Comparison of ENCODE assay signal across 10 cellular contexts in genomic region chr10:99233680-99234018, GRCh38. TPM values are rescaled to one million over a fixed set of nuclear protein-coding genes. Genes with fewer than 3 reads are reported as not detected.
DNase-seq lines count a peak whose midpoint lies in the region; ATAC-seq, FAIRE-seq and TF ChIP-seq lines count a peak whose summit lies in the region.
"Had no signal": no experiment of that assay in that cellular context is flagged by ENCODE, and none has a peak within 500 bp of the region (broad histone marks: within the 10 kb centered on the region; RNA-seq: fewer than 3 reads in every experiment).

No MANE protein-coding gene starts in this region.

- H3K4me1 ChIP-seq in breast epithelium (peaks cover 0 to 11% of the 10 kb centered on the region in 2 donors), K562 (replicated peaks in 1 of 2; ENCODE audit: control insufficient read depth in 2 of 2, insufficient read depth in 2 of 2, low read length in 2 of 2) (peaks cover 0 to 12% of the 10 kb centered on the region in 2 experiments; a peak in 2 of 5 replicates), urinary bladder (ENCODE audit: insufficient read depth) (no peaks in the 10 kb centered on the region)

- H3K79me2 ChIP-seq in K562 (ENCODE audit: control insufficient read depth, insufficient read depth, low read length), result no peaks in the 10 kb centered on the region

- TF ChIP-seq CTCF in breast epithelium (IDR thresholded peaks at IDR 0.05) (no peak), MCF 10A (IDR thresholded peaks at IDR 0.05; ENCODE audit: unreplicated experiment) (no peak), K562 (IDR thresholded peaks at IDR 0.05 in 2 of 3, conservative IDR thresholded peaks at IDR 0.05 in 1 of 3; ENCODE audit: insufficient read depth in 2 of 3, low read depth in 1 of 3, low read length in 3 of 3) (no peak)

- no peaks in the 10 kb centered on the region for H3K9me3 Mint-ChIP-seq in MCF 10A (ENCODE audit: unreplicated experiment)
- peaks cover 3% of the 10 kb centered on the region for H3K9me3 Mint-ChIP-seq in memory B cell

- H3K9ac ChIP-seq in K562 (ENCODE audit: insufficient read depth in 1 of 2, low read depth in 2 of 2, low read length in 2 of 2), result no peak overlapping the region

- DNase-seq in breast epithelium (ENCODE audit: low spot score in 2 of 2), result no peak
- no peak for DNase-seq in MCF 10A (ENCODE audit: unreplicated experiment)
- DNase-seq in K562 (ENCODE audit: extremely low read depth in 1 of 4, low spot score in 3 of 4), result no peak
- no peak for DNase-seq in memory B cell (ENCODE audit: low spot score in 2 of 2)
- no peak for DNase-seq in activated gamma-delta T cell treated with Interleukin-2 at 50 U/mL for 16 hours
- DNase-seq: SHP77 treated with DMSO at 0.1 percent for 48 hours had no signal

- no peaks in the 10 kb centered on the region for H4K20me1 ChIP-seq in K562 (replicated peaks; ENCODE audit: control insufficient read depth, insufficient read depth, low read length)

- intact Hi-C loops in breast epithelium (cut with DNase I; ENCODE audit: low total_unique reads), result no loop called here
- intact Hi-C loops in MCF 10A (cut with micrococcal nuclease), result no loop called here
- intact Hi-C loops in K562 (cut with micrococcal nuclease), result no loop called here

- H3K36me3 ChIP-seq in breast epithelium (no peaks in the 10 kb centered on the region), K562 (ENCODE audit: control insufficient read depth, insufficient read depth, low read length) (no peaks in the 10 kb centered on the region), urinary bladder (ENCODE audit: insufficient read depth) (no peaks in the 10 kb centered on the region)

- BruUV-seq in MCF 10A (replicated peaks; lab: Mats Ljungman, UMichigan), result no TSS peak
- BruUV-seq in K562 (replicated peaks; lab: Mats Ljungman, UMichigan), result no TSS peak

- POLR2A ChIA-PET in MCF 10A (lab: Yijun Ruan, JAX) (no interaction called here), K562 (lab: Yijun Ruan, JAX) (no interaction called here)

- in situ Hi-C loops in K562 (cut with MboI), result no loop called here

- no peak for FAIRE-seq in K562 (lab: Jason Lieb, UNC)
- FAIRE-seq: frontal cortex had no signal

- H2AFZ ChIP-seq in K562 (ENCODE audit: low read depth, low read length), result 0 out of 2 replicates have a peak overlapping the region, but pooled peaks have one; percentile 45

- no peak for TF ChIP-seq RAD21 in K562 (CRISPR knock-in tag; conservative IDR thresholded peaks at IDR 0.05 in 1 of 2, IDR thresholded peaks at IDR 0.05 in 1 of 2)

- H3K4me3 Mint-ChIP-seq in MCF 10A (ENCODE audit: unreplicated experiment), result no peak overlapping the region
- peak overlapping the region; percentile 62 for H3K4me3 Mint-ChIP-seq in memory B cell

- H3K27ac Mint-ChIP-seq in MCF 10A (ENCODE audit: low read depth, unreplicated experiment) (no peak overlapping the region), memory B cell (no peak overlapping the region)

- WGBS in K562 (ENCODE audit: insufficient coverage, low coverage, missing lambda C conversion rate), result 56% methylated on average over 7 of the region's 17 CpGs
- WGBS in urinary bladder, result 7% methylated on average over 17 of the region's 17 CpGs

- ATAC-seq in K562 (no peak), memory B cell (ENCODE audit: low read depth) (no peak), HG03139 (IDR thresholded peaks at IDR 0.05; ENCODE audit: unreplicated experiment) (no peak), GM19463 (IDR thresholded peaks at IDR 0.05; ENCODE audit: unreplicated experiment) (no peak)

- H3K4me3 ChIP-seq in breast epithelium, result peak overlapping the region; percentile 48 to 80 (median 52)
- H3K4me3 ChIP-seq in K562, result no peak overlapping the region
- peak overlapping the region; percentile 36 for H3K4me3 ChIP-seq in urinary bladder (ENCODE audit: low read depth, low read length)

- CTCF ChIA-PET in MCF 10A (lab: Yijun Ruan, JAX), result interaction anchor here (0.9 to 1.3 kb wide), 4 partner anchors 13 to 1319 kb away, joined by 3 to 14 read pairs (median 4); no protein-coding TSS in a partner anchor
- CTCF ChIA-PET in K562 (lab: Yijun Ruan, JAX; ENCODE audit: low intra/inter-chr PET ratio), result no interaction called here

- H3K4me2 ChIP-seq in K562 (ENCODE audit: insufficient read depth, low read length), result no peak overlapping the region

- H3K9me3 ChIP-seq in breast epithelium (no peaks in the 10 kb centered on the region), K562 (replicated peaks; ENCODE audit: control insufficient read depth, insufficient read depth, low read depth, low read length) (no peaks in the 10 kb centered on the region)

- H3K36me3 Mint-ChIP-seq in MCF 10A (ENCODE audit: insufficient read depth, unreplicated experiment), result no peaks in the 10 kb centered on the region
- peaks cover 3% of the 10 kb centered on the region for H3K36me3 Mint-ChIP-seq in memory B cell

- H3K27me3 Mint-ChIP-seq in MCF 10A (ENCODE audit: insufficient read depth, unreplicated experiment) (peaks cover 86% of the 10 kb centered on the region), memory B cell (peaks cover 24% of the 10 kb centered on the region)

- no peak for TF ChIP-seq EP300 in K562 (IDR thresholded peaks at IDR 0.05; ENCODE audit: low read length)

- H3K27me3 ChIP-seq in breast epithelium (peaks cover 3 to 69% of the 10 kb centered on the region in 2 donors), K562 (ENCODE audit: control insufficient read depth in 2 of 2, insufficient read depth in 2 of 2, low read length in 2 of 2) (peaks cover 14 to 45% of the 10 kb centered on the region in 2 experiments; a peak in 3 of 5 replicates)

- H3K27ac ChIP-seq in breast epithelium (peak overlapping the region; percentile 33 to 90), K562 (ENCODE audit: extremely low read depth, low read depth, low read length) (no peak overlapping the region), urinary bladder (ENCODE audit: low read depth) (no peak overlapping the region)

- TF ChIP-seq POLR2A in breast epithelium (IDR thresholded peaks at IDR 0.05) (no peak), K562 (conservative IDR thresholded peaks at IDR 0.05) (no peak)

- peaks cover 6% of the 10 kb centered on the region for H3K4me1 Mint-ChIP-seq in MCF 10A (ENCODE audit: insufficient read depth, unreplicated experiment)
- peaks cover 10% of the 10 kb centered on the region for H3K4me1 Mint-ChIP-seq in memory B cell

- H3K9me1 ChIP-seq in K562 (ENCODE audit: control insufficient read depth, insufficient read depth, low read length), result no peaks in the 10 kb centered on the region

TF ChIP-seq in K562, 482 proteins besides CTCF, POLR2A, EP300 and RAD21 (continues in another document):
- no peak for TF ChIP-seq DMBX1 (CRISPR knock-in tag; IDR thresholded peaks at IDR 0.05; ENCODE audit: borderline replicate concordance)
- no peak for TF ChIP-seq BACH1 (tag; IDR thresholded peaks at IDR 0.05)
- TF ChIP-seq TBP (optimal IDR thresholded peaks at IDR 0.05; ENCODE audit: low read depth, low read length), result no peak
- TF ChIP-seq PHF20 (IDR thresholded peaks at IDR 0.05; ENCODE audit: partially characterized antibody), result no peak
- TF ChIP-seq TFE3 (CRISPR knock-in tag; IDR thresholded peaks at IDR 0.05), result no peak

RNA-seq across cellular contexts. Expression of gene HPSE2, which starts 2.0 kb away (rescaled TPM):
- total RNA-seq in breast epithelium (1 to 10 TPM; 2.7 to 8.0 (median 5.9) TPM), MCF 10A (2022) (not detected in 2 replicates), K562 (2014; rRNA removed) (0.04 TPM in 1 of 2 replicates, not detected in the other), K562 (2014; rRNA removed; fragmentation: Illumina TruSeq; extraction: Trizol) (0.03 and 0.04 TPM in 2 replicates), K562 (2015; rRNA removed; fragmentation: Illumina TruSeq; extraction: Trizol) (0.07 and 0.08 TPM in 2 replicates), K562 (2021) (0.16 TPM in 1 of 2 replicates, not detected in the other), urinary bladder (48.1 TPM)
- 0.19 TPM in 1 of 2 replicates, not detected in the other for total RNA-seq in K562 (2011; cell fraction: chromatin; rRNA removed; ENCODE audit: low replicate concordance)
- total RNA-seq in K562 (2011; cell fraction: nucleolus; rRNA removed), result not detected in 2 replicates
- 0.15 TPM in 1 of 2 replicates, not detected in the other for total RNA-seq in K562 (2011; cell fraction: nucleoplasm; rRNA removed)
- polyA plus RNA-seq in K562 (2011; rRNA removed) (0.04 and 0.10 TPM in 2 replicates), K562 (2014; fragmentation: Illumina TruSeq; extraction: Trizol) (0.04 TPM in 2 replicates), K562 (2014; fragmentation: Nextera tagmentation; extraction: Ambion mirVana) (under 1 TPM; 0.03 to 0.04 TPM), K562 (2014; rRNA removed) (0.03 TPM in 1 of 2 replicates, not detected in the other), urinary bladder (46.3 TPM)
- 0.07 TPM in 1 of 2 replicates, not detected in the other for polyA plus RNA-seq in K562 (2011; cell fraction: cytosol; rRNA removed)
- 0.07 and 0.10 TPM in 2 replicates for polyA plus RNA-seq in K562 (2011; cell fraction: nucleus; rRNA removed)
- 0.10 TPM in 1 of 2 replicates, not detected in the other for polyA plus RNA-seq in K562 (2012)
- polyA minus RNA-seq in K562 (2011; rRNA and poly(A)+ RNA removed), result 0.03 and 0.07 TPM in 2 replicates
- not detected in 2 replicates for polyA minus RNA-seq in K562 (2011; cell fraction: cytosol; rRNA and poly(A)+ RNA removed)
- polyA minus RNA-seq in K562 (2011; cell fraction: nucleus; rRNA and poly(A)+ RNA removed), result under 0.01 and 0.11 TPM in 2 replicates
- total RNA-seq: frontal cortex had no signal

Comparison
In these comparisons a context has a peak if more than half of its experiments do, and no peak if none do; other contexts are left out.
1. H3K27ac ChIP-seq: peak in breast epithelium (2 of 2); none in K562 (single experiment) and urinary bladder (single experiment).